2 cellular contexts compared by ENCODE assay signal in genomic region chr22:24294913-24295312, GRCh38. TPM values are rescaled to one million over a fixed set of nuclear protein-coding genes. Genes with fewer than 3 reads are reported as not detected.
"Had no signal": no experiment of that assay in that cellular context is flagged by ENCODE, and none has a peak within 500 bp of the region (broad histone marks: within the 10 kb centered on the region; RNA-seq: fewer than 3 reads in every experiment).

No MANE protein-coding gene starts in this region.

RNA-seq across cellular contexts. Expression of gene GGT5, which starts 50.0 kb away (rescaled TPM):
- polyA plus RNA-seq: immature natural killer cell; naive thymus-derived CD4-positive, alpha-beta T cell had no signal
